Comparison of ENCODE assay signal across 8 cellular contexts in genomic region chr17:49707246-49707607, GRCh38. TPM values are rescaled to one million over a fixed set of nuclear protein-coding genes. Genes with fewer than 3 reads are reported as not detected.
DNase-seq lines count a peak whose midpoint lies in the region; ATAC-seq, FAIRE-seq and TF ChIP-seq lines count a peak whose summit lies in the region.

No MANE protein-coding gene starts in this region.

- no peaks in the 10 kb centered on the region for H3K9me3 Mint-ChIP-seq in activated naive CD4-positive, alpha-beta T cell treated with anti-CD3 and anti-CD28 coated beads, Interleukin-2, amount 50 U/mL, for 72 hours
- no peaks in the 10 kb centered on the region for H3K9me3 Mint-ChIP-seq in immature natural killer cell

- no peaks in the 10 kb centered on the region for H3K9me3 ChIP-seq in stomach

- DNase-seq in AG09319 (ENCODE audit: extremely low read depth, low read depth) (no peak), KBM-7 (peak; percentile 22), immature natural killer cell (peak; percentile 17 to 34 (median 33)), stomach (no peak), medulla oblongata (ENCODE audit: extremely low spot score) (no peak), GM12891 (ENCODE audit: insufficient read length, low spot score) (no peak)
- DNase-seq in activated naive CD4-positive, alpha-beta T cell treated with anti-CD3 and anti-CD28 coated beads, Interleukin-2, amount 50 U/mL, for 72 hours (ENCODE audit: low spot score in 2 of 2): no peak

- peaks cover 0 to 19% of the 10 kb centered on the region in 2 donors for H3K36me3 Mint-ChIP-seq in activated naive CD4-positive, alpha-beta T cell treated with anti-CD3 and anti-CD28 coated beads, Interleukin-2, amount 50 U/mL, for 72 hours
- peaks cover 13 to 39% (median 19%) of the 10 kb centered on the region in 3 donors for H3K36me3 Mint-ChIP-seq in immature natural killer cell

- peak overlapping the region; percentile 90 to 97 (median 95) for H3K4me3 Mint-ChIP-seq in immature natural killer cell

- WGBS in stomach, 5 donors: 1 to 2% (median 1%) methylated on average over 12 of the region's 12 CpGs

- H3K36me3 ChIP-seq in stomach: peaks cover 41 to 57% (median 55%) of the 10 kb centered on the region in 4 donors

- H3K4me1 Mint-ChIP-seq in immature natural killer cell: peaks cover 50 to 69% of the 10 kb centered on the region in 2 donors

- TF ChIP-seq CTCF in AG09319 (IDR thresholded peaks at IDR 0.05; ENCODE audit: low read depth, low read length): peak; percentile 9
- TF ChIP-seq CTCF in stomach (IDR thresholded peaks at IDR 0.05): no peak

- TF ChIP-seq EP300 in stomach (IDR thresholded peaks at IDR 0.05): no peak

- FAIRE-seq in GM12891 (lab: Jason Lieb, UNC): no peak

- peak overlapping the region; percentile 71 to 98 (median 84) for H3K4me3 ChIP-seq in stomach

- H3K27ac Mint-ChIP-seq in activated naive CD4-positive, alpha-beta T cell treated with anti-CD3 and anti-CD28 coated beads, Interleukin-2, amount 50 U/mL, for 72 hours: peak overlapping the region; percentile 94 to 97
- peak overlapping the region; percentile 94 to 99 (median 98) for H3K27ac Mint-ChIP-seq in immature natural killer cell

- peaks cover 7 to 9% (median 8%) of the 10 kb centered on the region in 3 donors for H3K27me3 Mint-ChIP-seq in immature natural killer cell (ENCODE audit: low read depth in 3 of 3)

- intact Hi-C loops in stomach (cut with DNase I; ENCODE audit: low total_unique reads): loop anchor here (5.0 kb wide), 1 partner anchor 75 kb away; no protein-coding TSS in a partner anchor

- peaks cover 20 to 41% (median 32%) of the 10 kb centered on the region in 4 donors for H3K4me1 ChIP-seq in stomach

- TF ChIP-seq POLR2A in stomach (IDR thresholded peaks at IDR 0.05) (no peak), GM12891 (IDR thresholded peaks at IDR 0.05; ENCODE audit: low read depth, low read length) (no peak)

- in situ Hi-C loops in KBM-7 (cut with MboI; ENCODE audit: low pct_unique_long_range_greater_than_20kb, low sequenced_read_pairs): no loop called here

- H3K27me3 ChIP-seq in stomach: no peaks in the 10 kb centered on the region

- ATAC-seq in activated naive CD4-positive, alpha-beta T cell treated with anti-CD3 and anti-CD28 coated beads, Interleukin-2, amount 50 U/mL, for 72 hours: no peak
- no peak for ATAC-seq in GM19467 (IDR thresholded peaks at IDR 0.05; ENCODE audit: unreplicated experiment)

- H3K27ac ChIP-seq in stomach: peak overlapping the region; percentile 85 to 96 (median 94)

TF ChIP-seq in GM12891, 5 proteins besides CTCF, POLR2A, EP300 and RAD21:
- TF ChIP-seq TAF1 (IDR thresholded peaks at IDR 0.05; ENCODE audit: low read depth, low read length): no peak
- TF ChIP-seq POU2F2 (IDR thresholded peaks at IDR 0.05; ENCODE audit: low read depth, low read length): no peak
- no peak for TF ChIP-seq PAX5 (IDR thresholded peaks at IDR 0.05; ENCODE audit: insufficient read depth, low read length, severe bottlenecking)
- TF ChIP-seq SPI1 (IDR thresholded peaks at IDR 0.05; ENCODE audit: low read depth, low read length): no peak
- no peak for TF ChIP-seq POLR2AphosphoS5 (IDR thresholded peaks at IDR 0.05; ENCODE audit: low read depth, low read length)

RNA-seq across cellular contexts. Expression of gene SLC35B1, which starts 0.5 kb away (rescaled TPM):
- 10 to 100 TPM; 36.2 to 44.1 TPM for total RNA-seq in activated naive CD4-positive, alpha-beta T cell treated with anti-CD3 and anti-CD28 coated beads, Interleukin-2, amount 50 U/mL, for 72 hours
- polyA plus RNA-seq in immature natural killer cell: 10 to 100 TPM; 40.5 to 69.0 (median 53.3) TPM
- total RNA-seq in stomach: 10 to 100 TPM; 36.2 to 59.8 (median 48.1) TPM
- 10 to 100 TPM; 26.3 to 36.2 (median 34.2) TPM for polyA plus RNA-seq in stomach
- 30.7 TPM for polyA plus RNA-seq in GM12891 (2012; ENCODE audit: low read depth, missing spikeins)

RNA-seq across cellular contexts. Expression of gene SPOP, which starts 29.3 kb away (rescaled TPM):
- 10 to 100 TPM; 66.9 to 70.3 TPM for total RNA-seq in activated naive CD4-positive, alpha-beta T cell treated with anti-CD3 and anti-CD28 coated beads, Interleukin-2, amount 50 U/mL, for 72 hours
- polyA plus RNA-seq in immature natural killer cell (100 to 1,000 TPM in 2 of 3 donors, 10 to 100 TPM in 1; 64.9 to 180 (median 105) TPM), stomach (10 to 100 TPM; 23.3 to 42.0 (median 30.8) TPM)
- 100 to 1,000 TPM in 2 of 5 donors, 10 to 100 TPM in 3; 17.5 to 309 (median 49.2) TPM for total RNA-seq in stomach
- polyA plus RNA-seq in GM12891 (2012; ENCODE audit: low read depth, missing spikeins): 28.1 TPM

RNA-seq across cellular contexts. Expression of gene FAM117A, which starts 56.7 kb away (rescaled TPM):
- 10 to 100 TPM; 13.3 to 25.0 TPM for total RNA-seq in activated naive CD4-positive, alpha-beta T cell treated with anti-CD3 and anti-CD28 coated beads, Interleukin-2, amount 50 U/mL, for 72 hours
- 10 to 100 TPM; 35.3 to 68.0 (median 35.9) TPM for polyA plus RNA-seq in immature natural killer cell
- 10 to 100 TPM in 2 of 5 donors, 1 to 10 TPM in 2, under 1 TPM in 1; 0.58 to 39.7 (median 6.7) TPM for total RNA-seq in stomach
- polyA plus RNA-seq in stomach: 1 to 10 TPM; 5.3 to 7.0 (median 5.6) TPM
- polyA plus RNA-seq in GM12891 (2012; ENCODE audit: low read depth, missing spikeins): 24.3 TPM

Comparison
In these comparisons a context has a peak if more than half of its experiments do, and no peak if none do; other contexts are left out.
1. DNase-seq: peak in KBM-7 (single experiment) and immature natural killer cell (3 of 3); none in AG09319 (single experiment), activated naive CD4-positive, alpha-beta T cell treated with anti-CD3 and anti-CD28 coated beads, Interleukin-2, amount 50 U/mL, for 72 hours (0 of 2), stomach (single experiment), medulla oblongata (single experiment) and GM12891 (single experiment).